16 cellular contexts compared by ENCODE assay signal in genomic region chr2:118841450-118841827, GRCh38. TPM values are rescaled to one million over a fixed set of nuclear protein-coding genes. Genes with fewer than 3 reads are reported as not detected.
DNase-seq lines count a peak whose midpoint lies in the region; ATAC-seq and TF ChIP-seq lines count a peak whose summit lies in the region.
"Had no signal": no experiment of that assay in that cellular context is flagged by ENCODE, and none has a peak within 500 bp of the region (broad histone marks: within the 10 kb centered on the region; RNA-seq: fewer than 3 reads in every experiment).

No MANE protein-coding gene starts in this region.

- H3F3A ChIP-seq in SK-N-SH (replicated peaks; ENCODE audit: insufficient read depth) = no peaks in the 10 kb centered on the region

- WGBS in SK-N-SH (ENCODE audit: low lambda C conversion rate) = 47% methylated on average over 8 of the region's 20 CpGs
- WGBS in lower leg skin, 2 donors = 68 to 69% methylated on average over 19 to 20 of the region's 20 CpGs

- no peaks in the 10 kb centered on the region for H4K20me1 ChIP-seq in SK-N-SH (ENCODE audit: insufficient read depth)

- H3K27me3 ChIP-seq in SK-N-SH (ENCODE audit: insufficient read depth) = peaks cover 95% of the 10 kb centered on the region
- peaks cover 24 to 53% (median 52%) of the 10 kb centered on the region in 3 donors for H3K27me3 ChIP-seq in skeletal muscle tissue (ENCODE audit: control insufficient read depth in 3 of 3, insufficient read depth in 3 of 3, low read length in 3 of 3)

- CTCF ChIA-PET in SK-N-SH (lab: Yijun Ruan, JAX) = interaction anchor here (1.6 kb wide), 1 partner anchor 14 kb away, joined by 5 read pairs; no protein-coding TSS in a partner anchor
- CTCF ChIA-PET in T-cell (lab: Charles Lee) = no interaction called here

- H3K4me1 Mint-ChIP-seq in T-cell = peaks cover 31 to 43% (median 35%) of the 10 kb centered on the region in 3 donors
- peaks cover 15% of the 10 kb centered on the region for H3K4me1 Mint-ChIP-seq in osteocyte (ENCODE audit: unreplicated experiment)

- no peaks in the 10 kb centered on the region for H3K9me3 ChIP-seq in SK-N-SH
- no peaks in the 10 kb centered on the region for H3K9me3 ChIP-seq in skeletal muscle tissue (ENCODE audit: control insufficient read depth in 3 of 3, low read length in 3 of 3)

- no peaks in the 10 kb centered on the region for H3K79me2 ChIP-seq in SK-N-SH (ENCODE audit: insufficient read depth)

- intact Hi-C loops in lower leg skin (cut with DNase I; ENCODE audit: low total_unique reads) = no loop called here

- TF ChIP-seq EP300 in SK-N-SH (IDR thresholded peaks at IDR 0.05; ENCODE audit: borderline replicate concordance in 1 of 2, low read depth in 1 of 2, low read length in 1 of 2) = no peak

- TF ChIP-seq CTCF in SK-N-SH (IDR thresholded peaks at IDR 0.05) (no peak), lower leg skin (IDR thresholded peaks at IDR 0.05) (no peak), osteocyte (IDR thresholded peaks at IDR 0.05) (no peak)

- H3K27ac Mint-ChIP-seq in T-cell = no peak overlapping the region
- H3K27ac Mint-ChIP-seq in osteocyte (ENCODE audit: unreplicated experiment) = no peak overlapping the region

- no peak for TF ChIP-seq POLR2A in lower leg skin (IDR thresholded peaks at IDR 0.05)

- no peaks in the 10 kb centered on the region for H3K36me3 ChIP-seq in SK-N-SH (replicated peaks in 1 of 2; ENCODE audit: control insufficient read depth in 1 of 2, insufficient read depth in 2 of 2, low read length in 1 of 2)
- peaks cover 0 to 5% (median 0%) of the 10 kb centered on the region in 3 donors for H3K36me3 ChIP-seq in skeletal muscle tissue (ENCODE audit: control insufficient read depth in 3 of 3, insufficient read depth in 3 of 3, low read length in 3 of 3)

- TF ChIP-seq RAD21 in SK-N-SH (IDR thresholded peaks at IDR 0.05; ENCODE audit: low read length) = no peak

- ATAC-seq in SK-N-SH treated with all-trans-retinoic acid at 6 μM for 48 hours (no peak), T-cell (replicated peaks in 1 of 4) (no peak), GM18517 (IDR thresholded peaks at IDR 0.05; ENCODE audit: unreplicated experiment) (no peak)
- ATAC-seq: activated CD4-positive, CD25-positive, alpha-beta regulatory T cell treated with anti-CD3 and anti-CD28 coated beads, Interleukin-2, amount 50 U/mL, for 24 hours had no signal

- H3K9me2 ChIP-seq in SK-N-SH = no peaks in the 10 kb centered on the region

- no peak overlapping the region for H3K4me2 ChIP-seq in SK-N-SH

- DNase-seq in SK-N-SH (peak; percentile 20), T-cell (no peak), lower leg skin (ENCODE audit: low spot score in 2 of 2) (peak in 1 of 2 donors; percentile 79), osteocyte (ENCODE audit: extremely low spot score, unreplicated experiment) (no peak)
- no peak for DNase-seq in stimulated activated naive CD4-positive, alpha-beta T cell treated with Interleukin-2 at 50 U/mL for 16 hours (lab: John Stamatoyannopoulos, UW)
- DNase-seq: NCI-H1436 treated with DMSO at 0.1 percent for 48 hours had no signal

- H3K4me3 Mint-ChIP-seq in T-cell (peak overlapping the region in 2 of 3 donors; percentile 26 to 89), osteocyte (ENCODE audit: unreplicated experiment) (no peak overlapping the region)

- peaks cover 79 to 89% of the 10 kb centered on the region in 2 donors for H3K27me3 Mint-ChIP-seq in T-cell
- H3K27me3 Mint-ChIP-seq in osteocyte (ENCODE audit: unreplicated experiment) = peaks cover 85% of the 10 kb centered on the region

- H3K27ac ChIP-seq in SK-N-SH (ENCODE audit: low read depth in 2 of 2, low read length in 1 of 2) = no peak overlapping the region
- peak overlapping the region; percentile 38 for H3K27ac ChIP-seq in skeletal muscle tissue (ENCODE audit: low read depth, low read length)
- H3K27ac ChIP-seq: 22Rv1 had no signal

- H3K9me3 Mint-ChIP-seq in T-cell (no peaks in the 10 kb centered on the region), osteocyte (ENCODE audit: unreplicated experiment) (no peaks in the 10 kb centered on the region)

- H3K4me3 ChIP-seq in SK-N-SH (ENCODE audit: low read depth in 2 of 2, low read length in 1 of 2) = no peak overlapping the region
- peak overlapping the region; percentile 9 for H3K4me3 ChIP-seq in lower leg skin (ENCODE audit: low read depth, poor library complexity, severe bottlenecking)
- peak overlapping the region; percentile 67 to 89 (median 73) for H3K4me3 ChIP-seq in skeletal muscle tissue (ENCODE audit: low read length in 3 of 3)
- H3K4me3 ChIP-seq: lung had no signal

- POLR2A ChIA-PET in SK-N-SH (lab: Yijun Ruan, JAX) = no interaction called here
- POLR2A ChIA-PET in T-cell (lab: Charles Lee) = interaction anchor here in 1 of 2 donors (0.7 kb wide), 1 partner anchor 14 kb away, joined by 3 read pairs; no protein-coding TSS in a partner anchor

- H3K4me1 ChIP-seq in SK-N-SH (ENCODE audit: control insufficient read depth in 1 of 2, insufficient read depth in 2 of 2, low read depth in 1 of 2, low read length in 1 of 2) = no peaks in the 10 kb centered on the region; a peak in 1 of 4 replicates
- peaks cover 19 to 26% (median 21%) of the 10 kb centered on the region in 3 donors for H3K4me1 ChIP-seq in skeletal muscle tissue (ENCODE audit: control insufficient read depth in 3 of 3, insufficient read depth in 3 of 3, low read length in 3 of 3)

- no peak overlapping the region for H2AFZ ChIP-seq in SK-N-SH (ENCODE audit: low read depth)

- H3K36me3 Mint-ChIP-seq in T-cell (no peaks in the 10 kb centered on the region), osteocyte (ENCODE audit: unreplicated experiment) (no peaks in the 10 kb centered on the region)

- no peak overlapping the region for H3K9ac ChIP-seq in SK-N-SH
- H3K9ac ChIP-seq in skeletal muscle tissue (ENCODE audit: low read depth in 1 of 3, low read length in 3 of 3) = peak overlapping the region; percentile 63 to 89 (median 76)

TF ChIP-seq in SK-N-SH, 30 proteins besides CTCF, POLR2A, EP300 and RAD21:
- no peak for TF ChIP-seq TCF12 (IDR thresholded peaks at IDR 0.05)

TF ChIP-seq in SK-N-SH treated with all-trans-retinoic acid at 6 μM for 48 hours, 23 proteins besides CTCF, POLR2A, EP300 and RAD21:
- TF ChIP-seq ZNF565 (CRISPR knock-in tag; conservative IDR thresholded peaks at IDR 0.05; ENCODE audit: low read depth) = no peak
- TF ChIP-seq ZNF8 (CRISPR knock-in tag; IDR thresholded peaks at IDR 0.05) = no peak
- no peak for TF ChIP-seq CSRNP3 (CRISPR knock-in tag; IDR thresholded peaks at IDR 0.05)
- no peak for TF ChIP-seq TOX (CRISPR knock-in tag; IDR thresholded peaks at IDR 0.05; ENCODE audit: borderline replicate concordance)
- TF ChIP-seq BACH2 (CRISPR knock-in tag; IDR thresholded peaks at IDR 0.05; ENCODE audit: borderline replicate concordance) = no peak
- TF ChIP-seq CSDC2 (CRISPR knock-in tag; IDR thresholded peaks at IDR 0.05) = no peak
TF ChIP-seq in SK-N-SH treated with all-trans-retinoic acid at 6 μM for 48 hours: peak in this region for 0.

RNA-seq across cellular contexts. Expression of gene EN1, which starts 6.0 kb away (rescaled TPM):
- polyA plus RNA-seq in SK-N-SH (2012; rRNA removed) = not detected in 2 replicates
- polyA plus RNA-seq in SK-N-SH (2012; cell fraction: cytosol; rRNA removed) = not detected in 2 replicates
- not detected in 2 replicates for polyA plus RNA-seq in SK-N-SH (2012; cell fraction: nucleus; rRNA removed)
- total RNA-seq in T-cell (not detected), lower leg skin (10 to 100 TPM; 10.2 to 23.2 (median 17.7) TPM), skeletal muscle tissue (4.2 TPM), osteocyte (not detected in 2 replicates)
- total RNA-seq: dermis microvascular lymphatic vessel endothelial cell, fibroblast of lung, lung, NCI-H460, OCI-LY7 had no signal
- polyA plus RNA-seq: fibroblast of lung, lung had no signal

Comparison
In these comparisons a context has a peak if more than half of its experiments do, and no peak if none do; other contexts are left out.
1. H3K4me3 ChIP-seq: peak in lower leg skin (single experiment) and skeletal muscle tissue (3 of 3); none in SK-N-SH (0 of 2).